In genomic region chr19:17830567-17831418, GRCh38 we compare ENCODE assay signal across 8 cellular contexts. TPM values are rescaled to one million over a fixed set of nuclear protein-coding genes. Genes with fewer than 3 reads are reported as not detected.
DNase-seq lines count a peak whose midpoint lies in the region; ATAC-seq and TF ChIP-seq lines count a peak whose summit lies in the region.

No MANE protein-coding gene starts in this region.

- DNase-seq in BE2C (peak; percentile 99), HT-29 (ENCODE audit: low spot score) (peak; percentile 74), SK-MEL-5 (ENCODE audit: low read depth, low spot score) (peak; percentile 80), caudate nucleus (lab: John Stamatoyannopoulos, UW) (peak in 56 of 61 donors; percentile 20 to 96 (median 80)), iris pigment epithelial cell (ENCODE audit: low read depth) (peak; percentile 89), activated gamma-delta T cell treated with Interleukin-2 at 50 U/mL for 16 hours (no peak)
- peak; percentile 67 for DNase-seq in stimulated activated CD4-positive, alpha-beta T cell treated with anti-CD3 and anti-CD28 coated beads, Interleukin-15, amount 100 ng/mL, for 24 hours

- peak overlapping the region; percentile 68 for H3K4me3 ChIP-seq in BE2C (ENCODE audit: low read depth, low read length)

- no peak overlapping the region for H3K27ac ChIP-seq in caudate nucleus (ENCODE audit: low read depth, low read length)

- H3K9me3 ChIP-seq in BE2C: no peaks in the 10 kb centered on the region

- no peaks in the 10 kb centered on the region for H3K4me1 ChIP-seq in BE2C

- H3K36me3 ChIP-seq in BE2C: no peaks in the 10 kb centered on the region

- in situ Hi-C loops in SK-MEL-5 (cut with HindIII; ENCODE audit: low pct_unique_long_range_greater_than_20kb, low sequenced_read_pairs): no loop called here

- TF ChIP-seq CTCF in BE2C (IDR thresholded peaks at IDR 0.05; ENCODE audit: low read depth, low read length): no peak

- H3K27me3 ChIP-seq in BE2C: no peaks in the 10 kb centered on the region

- no peak for ATAC-seq in HG02852 (IDR thresholded peaks at IDR 0.05; ENCODE audit: unreplicated experiment)

RNA-seq across cellular contexts. Expression of gene INSL3, which starts 9.5 kb away (rescaled TPM):
- polyA plus RNA-seq in BE2C (2012; ENCODE audit: insufficient read depth, insufficient read length, low read depth): not detected
- not detected in 2 replicates for total RNA-seq in HT-29 (2014; rRNA removed; shearing (Covaris generic))
- not detected in 2 replicates for total RNA-seq in SK-MEL-5 (2014; rRNA removed; shearing (Covaris generic))
- not detected in 2 replicates for polyA plus RNA-seq in SK-MEL-5 (2015; cell fraction: cytosol; rRNA removed)
- polyA plus RNA-seq in SK-MEL-5 (2015; cell fraction: nucleus; rRNA removed): not detected in 2 replicates

RNA-seq across cellular contexts. Expression of gene JAK3, which starts 17.0 kb away (rescaled TPM):
- not detected for polyA plus RNA-seq in BE2C (2012; ENCODE audit: insufficient read depth, insufficient read length, low read depth)
- 0.23 and 0.31 TPM in 2 replicates for total RNA-seq in HT-29 (2014; rRNA removed; shearing (Covaris generic))
- total RNA-seq in SK-MEL-5 (2014; rRNA removed; shearing (Covaris generic)): 0.24 and 0.48 TPM in 2 replicates
- polyA plus RNA-seq in SK-MEL-5 (2015; cell fraction: cytosol; rRNA removed): 0.54 and 0.62 TPM in 2 replicates
- polyA plus RNA-seq in SK-MEL-5 (2015; cell fraction: nucleus; rRNA removed): 4.3 and 5.7 TPM in 2 replicates

RNA-seq across cellular contexts. Expression of gene RPL18A, which starts 28.9 kb away (rescaled TPM):
- polyA plus RNA-seq in BE2C (2012; ENCODE audit: insufficient read depth, insufficient read length, low read depth): 4,052 TPM
- total RNA-seq in HT-29 (2014; rRNA removed; shearing (Covaris generic)): 2,120 and 2,211 TPM in 2 replicates
- total RNA-seq in SK-MEL-5 (2014; rRNA removed; shearing (Covaris generic)): 1,450 and 1,494 TPM in 2 replicates
- 1,159 and 1,905 TPM in 2 replicates for polyA plus RNA-seq in SK-MEL-5 (2015; cell fraction: cytosol; rRNA removed)
- polyA plus RNA-seq in SK-MEL-5 (2015; cell fraction: nucleus; rRNA removed): 246 and 294 TPM in 2 replicates

RNA-seq across cellular contexts. Expression of gene B3GNT3, which starts 35.9 kb away (rescaled TPM):
- polyA plus RNA-seq in BE2C (2012; ENCODE audit: insufficient read depth, insufficient read length, low read depth): not detected
- 44.3 and 49.6 TPM in 2 replicates for total RNA-seq in HT-29 (2014; rRNA removed; shearing (Covaris generic))
- total RNA-seq in SK-MEL-5 (2014; rRNA removed; shearing (Covaris generic)): not detected in 2 replicates
- 0.10 TPM in 1 of 2 replicates, not detected in the other for polyA plus RNA-seq in SK-MEL-5 (2015; cell fraction: cytosol; rRNA removed)
- polyA plus RNA-seq in SK-MEL-5 (2015; cell fraction: nucleus; rRNA removed): not detected in 2 replicates

RNA-seq across cellular contexts. Expression of gene SLC5A5, which starts 41.0 kb away (rescaled TPM):
- polyA plus RNA-seq in BE2C (2012; ENCODE audit: insufficient read depth, insufficient read length, low read depth): not detected
- total RNA-seq in HT-29 (2014; rRNA removed; shearing (Covaris generic)): not detected in 2 replicates
- 0.11 TPM in 1 of 2 replicates, not detected in the other for total RNA-seq in SK-MEL-5 (2014; rRNA removed; shearing (Covaris generic))
- 0.02 TPM in 1 of 2 replicates, not detected in the other for polyA plus RNA-seq in SK-MEL-5 (2015; cell fraction: cytosol; rRNA removed)
- not detected in 2 replicates for polyA plus RNA-seq in SK-MEL-5 (2015; cell fraction: nucleus; rRNA removed)
